In genomic region chr1:116320846-116321245, GRCh38 we compare ENCODE assay signal across 25 cellular contexts.
"Had no signal": no experiment of that assay in that cellular context is flagged by ENCODE, and none has a peak within 500 bp of the region (broad histone marks: within the 10 kb centered on the region; RNA-seq: fewer than 3 reads in every experiment).

No MANE protein-coding gene starts in this region.

- H3K27me3 Mint-ChIP-seq: effector memory CD8-positive, alpha-beta T cell; stimulated activated naive CD8-positive, alpha-beta T cell treated with anti-CD3 and anti-CD28 coated beads, Interleukin-15, amount 100 ng/mL, for 72 hours had no signal

- H3K4me1 ChIP-seq: esophagus muscularis mucosa, tibial artery, uterus had no signal

- H3K9me3 Mint-ChIP-seq: activated naive CD4-positive, alpha-beta T cell treated with anti-CD3 and anti-CD28 coated beads, Interleukin-2, amount 50 U/mL, for 72 hours; activated T-helper 1 cell treated with anti-CD3 and anti-CD28 coated beads, Interleukin-12 subunit alpha, Interleukin-12 subunit beta, Interleukin-2, Interleukin-4 antibody, amounts not matched to agents 30 ng/mL and 10 ng/mL and 1 ng/mL, durations not matched to agents 14 hours and 24 hours and 36 hours; effector memory CD8-positive, alpha-beta T cell; memory B cell; stimulated activated effector memory CD8-positive, alpha-beta T cell treated with anti-CD3 and anti-CD28 coated beads, Interleukin-12 subunit alpha, Interleukin-12 subunit beta, amount 100 ng/mL, for 72 hours; stimulated activated naive CD8-positive, alpha-beta T cell treated with anti-CD3 and anti-CD28 coated beads, Interleukin-15, amount 100 ng/mL, for 72 hours had no signal

- ATAC-seq: effector memory CD8-positive, alpha-beta T cell; stimulated activated effector memory CD8-positive, alpha-beta T cell treated with anti-CD3 and anti-CD28 coated beads, Interleukin-12 subunit alpha, Interleukin-12 subunit beta, amount 100 ng/mL, for 72 hours; stimulated activated naive CD8-positive, alpha-beta T cell treated with anti-CD3 and anti-CD28 coated beads, Interleukin-15, amount 100 ng/mL, for 72 hours had no signal

- H3K4me3 Mint-ChIP-seq: activated CD8-positive, alpha-beta T cell treated with anti-CD3 and anti-CD28 coated beads, Interleukin-2, amount 10 ng/mL, durations not matched to agents 7 days and 5 days; activated T-helper 1 cell treated with anti-CD3 and anti-CD28 coated beads, Interleukin-12 subunit alpha, Interleukin-12 subunit beta, Interleukin-2, Interleukin-4 antibody, amounts not matched to agents 30 ng/mL and 10 ng/mL and 1 ng/mL, durations not matched to agents 14 hours and 24 hours and 36 hours; effector memory CD8-positive, alpha-beta T cell; memory B cell; stimulated activated effector memory CD8-positive, alpha-beta T cell treated with anti-CD3 and anti-CD28 coated beads, Interleukin-12 subunit alpha, Interleukin-12 subunit beta, amount 100 ng/mL, for 72 hours; stimulated activated naive CD8-positive, alpha-beta T cell treated with anti-CD3 and anti-CD28 coated beads, Interleukin-15, amount 100 ng/mL, for 72 hours had no signal

- H3K27me3 ChIP-seq: brain microvascular endothelial cell, esophagus muscularis mucosa, right lobe of liver, tibial artery, uterus had no signal

- H3K36me3 ChIP-seq: brain microvascular endothelial cell, esophagus muscularis mucosa, right lobe of liver, tibial artery, uterus, WERI-Rb-1 had no signal

- DNase-seq: activated CD4-positive, alpha-beta T cell treated with anti-CD3 and anti-CD28 coated beads, Interleukin-2, amount 50 U/mL, for 1 hour; activated CD4-positive, CD25-positive, alpha-beta regulatory T cell treated with anti-CD3 and anti-CD28 coated beads, Interleukin-2, amount 50 U/mL, for 72 hours; activated CD8-positive, alpha-beta T cell treated with anti-CD3 and anti-CD28 coated beads, Interleukin-2, amount 10 ng/mL, durations not matched to agents 7 days and 5 days; activated gamma-delta T cell; aorta; brain microvascular endothelial cell; central memory CD4-positive, alpha-beta T cell; effector memory CD8-positive, alpha-beta T cell; glutamatergic neuron; hypothalamus; mucosa of descending colon; occipital lobe; posterior cingulate gyrus; right lobe of liver; stimulated activated CD4-positive, alpha-beta T cell treated with anti-CD3 and anti-CD28 coated beads, Interleukin-2, amount 100 ng/mL, for 24 hours; stimulated activated naive CD8-positive, alpha-beta T cell treated with anti-CD3 and anti-CD28 coated beads, Interleukin-15, amount 100 ng/mL, for 72 hours; tibial artery; uterus; WERI-Rb-1 had no signal

- H3K27ac Mint-ChIP-seq: activated T-helper 1 cell treated with anti-CD3 and anti-CD28 coated beads, Interleukin-12 subunit alpha, Interleukin-12 subunit beta, Interleukin-2, Interleukin-4 antibody, amounts not matched to agents 30 ng/mL and 10 ng/mL and 1 ng/mL, durations not matched to agents 14 hours and 24 hours and 36 hours; effector memory CD8-positive, alpha-beta T cell; memory B cell; stimulated activated effector memory CD8-positive, alpha-beta T cell treated with anti-CD3 and anti-CD28 coated beads, Interleukin-12 subunit alpha, Interleukin-12 subunit beta, amount 100 ng/mL, for 72 hours; stimulated activated naive CD8-positive, alpha-beta T cell treated with anti-CD3 and anti-CD28 coated beads, Interleukin-15, amount 100 ng/mL, for 72 hours had no signal

- H3K4me3 ChIP-seq: esophagus muscularis mucosa, mucosa of descending colon, right lobe of liver, skin epidermis, tibial artery, uterus had no signal

- H3K27ac ChIP-seq: brain microvascular endothelial cell, esophagus muscularis mucosa, right lobe of liver, skin epidermis, tibial artery, uterus, WERI-Rb-1 had no signal

- H3K36me3 Mint-ChIP-seq: activated naive CD4-positive, alpha-beta T cell treated with anti-CD3 and anti-CD28 coated beads, Interleukin-2, amount 50 U/mL, for 72 hours; memory B cell; stimulated activated effector memory CD8-positive, alpha-beta T cell treated with anti-CD3 and anti-CD28 coated beads, Interleukin-12 subunit alpha, Interleukin-12 subunit beta, amount 100 ng/mL, for 72 hours had no signal

- H3K9me3 ChIP-seq: esophagus muscularis mucosa, mucosa of descending colon, right lobe of liver, tibial artery, uterus had no signal
